In the genomic region with DNA sequence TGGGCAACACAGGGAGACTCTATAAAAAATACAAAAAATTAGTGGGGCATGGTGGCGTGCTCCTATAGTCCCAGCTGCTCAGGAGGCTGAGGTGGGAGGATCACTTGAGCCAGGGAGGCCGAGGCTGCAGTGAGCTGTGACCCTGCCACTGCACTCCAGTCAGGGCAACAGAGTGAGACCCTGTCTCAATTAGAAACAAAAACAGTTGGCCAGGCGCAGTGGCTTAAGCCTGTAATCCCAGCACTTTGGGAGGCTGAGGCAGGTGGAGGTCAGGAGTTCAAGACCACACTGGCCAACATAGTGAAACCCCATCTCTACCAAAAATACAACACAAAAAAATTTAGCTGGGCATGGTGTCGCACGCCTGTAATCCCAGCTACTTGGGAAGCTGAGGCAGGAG, we compare ENCODE assay signal across 1 cellular context. TPM values are rescaled to one million over a fixed set of nuclear protein-coding genes. Genes with fewer than 3 reads are reported as not detected.
"Had no signal": no experiment of that assay in that cellular context is flagged by ENCODE, and none has a peak within 500 bp of the region (broad histone marks: within the 10 kb centered on the region; RNA-seq: fewer than 3 reads in every experiment).

No MANE protein-coding gene starts in this region.

RNA-seq across cellular contexts. Expression of a gene that starts 1.8 kb away (rescaled TPM):
- total RNA-seq: ascending aorta had no signal
